In the genomic region with DNA sequence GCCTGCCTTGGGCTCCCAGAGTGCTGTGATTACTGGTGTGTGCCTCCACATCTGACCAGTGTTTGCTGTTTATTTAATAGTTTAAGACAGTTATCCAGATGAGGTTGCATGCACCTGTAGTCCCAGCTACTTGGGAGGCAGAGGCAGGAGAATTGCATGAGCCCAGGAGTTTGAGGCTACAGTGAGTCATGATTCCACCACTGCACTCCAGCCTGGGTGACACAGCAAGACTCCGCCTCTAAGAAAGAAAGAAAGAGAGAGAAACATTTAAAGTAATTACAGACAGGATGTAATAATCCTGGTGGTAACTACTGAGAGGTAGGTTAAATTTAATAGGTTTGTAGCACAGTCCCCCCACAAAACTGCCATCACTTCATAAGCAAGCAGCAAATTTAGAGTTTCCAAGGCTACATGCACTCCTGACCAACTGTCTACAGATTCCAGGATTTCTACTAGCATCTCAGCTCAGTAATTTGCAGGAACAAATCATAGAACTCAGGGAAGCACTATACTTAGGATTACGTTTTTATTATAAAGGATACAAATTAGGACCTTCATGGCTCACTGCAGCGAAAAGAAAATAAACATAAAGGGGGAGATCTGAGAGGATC, we compare ENCODE assay signal across 8 cellular contexts.
A peak's percentile ranks its signal among the peaks of the same experiment; 100 is the strongest.
DNase-seq lines count a peak whose midpoint lies in the region; ATAC-seq, FAIRE-seq and TF ChIP-seq lines count a peak whose summit lies in the region.
"Had no signal": no experiment of that assay in that cellular context is flagged by ENCODE, and none has a peak within 500 bp of the region (broad histone marks: within the 10 kb centered on the region; RNA-seq: fewer than 3 reads in every experiment).

No MANE protein-coding gene starts in this region.

- no peak overlapping the region for H4K8ac ChIP-seq in trophoblast cell (ENCODE audit: low read depth, low read length)

- H2BK12ac ChIP-seq in trophoblast cell (ENCODE audit: low read length) = no peak overlapping the region

- H3K4me1 ChIP-seq in HCT116 (ENCODE audit: control insufficient read depth in 1 of 2, insufficient read depth in 2 of 2, low read length in 2 of 2) (peaks cover 29 to 44% of the 10 kb centered on the region in 2 experiments), endodermal cell (ENCODE audit: control insufficient read depth, insufficient read depth, low read length) (peaks cover 10% of the 10 kb centered on the region), trophoblast cell (ENCODE audit: control insufficient read depth in 1 of 2, insufficient read depth in 2 of 2, low read length in 2 of 2) (peaks cover 10 to 13% of the 10 kb centered on the region in 2 experiments)

- H4K12ac ChIP-seq in trophoblast cell (ENCODE audit: low read depth, low read length) = no peak overlapping the region

- peak overlapping the region; percentile 72 for H3K4me2 ChIP-seq in HCT116 (ENCODE audit: low read length)
- H3K4me2 ChIP-seq in trophoblast cell (ENCODE audit: low read length) = no peak overlapping the region

- H3K9me3 Mint-ChIP-seq in endodermal cell = peaks cover 3% of the 10 kb centered on the region

- H3K36me3 Mint-ChIP-seq in endodermal cell (ENCODE audit: low read depth) = peaks cover 83% of the 10 kb centered on the region

- H3K9ac ChIP-seq in HCT116 (ENCODE audit: low read length) (peak overlapping the region; percentile 60), endodermal cell (ENCODE audit: extremely low read depth, low read length, poor library complexity, severe bottlenecking) (no peak overlapping the region), trophoblast cell (ENCODE audit: low read length) (no peak overlapping the region)

- H3K23ac ChIP-seq in trophoblast cell (ENCODE audit: low read length) = no peak overlapping the region

- H2BK120ac ChIP-seq in trophoblast cell (ENCODE audit: insufficient read depth, low read length, poor library complexity) = peak overlapping the region; percentile 59

- H2BK5ac ChIP-seq in trophoblast cell (ENCODE audit: low read depth, low read length, poor library complexity) = peak overlapping the region; percentile 83

- H3K79me2 ChIP-seq in HCT116 (ENCODE audit: insufficient read depth, low read length) (peaks cover 18% of the 10 kb centered on the region; the same call in 1 of the 2 replicates), trophoblast cell (ENCODE audit: control insufficient read depth, insufficient read depth, low read length, poor library complexity) (peaks cover 4% of the 10 kb centered on the region)

- no peaks in the 10 kb centered on the region for H3K27me3 Mint-ChIP-seq in endodermal cell (ENCODE audit: insufficient read depth)

- intact Hi-C loops in HCT116 (cut with micrococcal nuclease) = no loop called here

- no peak overlapping the region for H3K14ac ChIP-seq in trophoblast cell (ENCODE audit: low read length)

- POLR2A ChIA-PET in HCT116 (lab: Charles Lee) = interaction anchor here (1.1 kb wide), 1 partner anchor 118 kb away, joined by 4 read pairs; the partner anchor contains the start of gene GTF2B

- CTCF ChIA-PET in HCT116 (lab: Charles Lee) = no interaction called here

- H2AFZ ChIP-seq in HCT116 (ENCODE audit: low read depth, low read length, poor library complexity, severe bottlenecking) = no peak overlapping the region
- H2AFZ ChIP-seq in trophoblast cell (ENCODE audit: insufficient read depth, low read length, poor library complexity) = no peak overlapping the region

- no peak for TF ChIP-seq POLR2A in HCT116 (IDR thresholded peaks at IDR 0.05; ENCODE audit: borderline replicate concordance, extremely low read depth, insufficient read depth, insufficient read length)

- H3K27ac ChIP-seq in HCT116 (ENCODE audit: low read depth, low read length) = peak overlapping the region; percentile 82
- H3K27ac ChIP-seq in endodermal cell (ENCODE audit: low read depth, low read length) = no peak overlapping the region
- peak overlapping the region; percentile 96 for H3K27ac ChIP-seq in trophoblast cell (ENCODE audit: low read depth, low read length)

- H3K4ac ChIP-seq in trophoblast cell (ENCODE audit: low read depth, low read length) = no peak overlapping the region

- DNase-seq in HCT116 (ENCODE audit: low read depth, low spot score) = peak; percentile 53
- peak; percentile 70 for DNase-seq in RCC 7860 (ENCODE audit: low spot score)
- DNase-seq in endodermal cell = no peak
- peak; percentile 26 to 28 for DNase-seq in trophoblast cell
- DNase-seq in NCI-H748 (lab: John Stamatoyannopoulos, UW; ENCODE audit: unreplicated experiment) = no peak
- DNase-seq in NCI-H1105 (lab: John Stamatoyannopoulos, UW) = no peak
- DNase-seq: NCI-H526 treated with DMSO at 0.1 percent for 48 hours had no signal

- peaks cover 33% of the 10 kb centered on the region for H3K4me1 Mint-ChIP-seq in endodermal cell

- TF ChIP-seq CTCF in HCT116 (IDR thresholded peaks at IDR 0.05 in 2 of 3, conservative IDR thresholded peaks at IDR 0.05 in 1 of 3; ENCODE audit: borderline replicate concordance in 1 of 3, insufficient read depth in 1 of 3, low read depth in 2 of 3, low read length in 2 of 3) = no peak
- TF ChIP-seq CTCF in endodermal cell (conservative IDR thresholded peaks at IDR 0.05) = no peak

- peak; percentile 88 for FAIRE-seq in RCC 7860 (lab: Jason Lieb, UNC)

- 90 to 98% methylated on average over 2 to 3 of the region's 3 CpGs for WGBS in endodermal cell (ENCODE audit: insufficient coverage in 1 of 2, insufficient read length in 1 of 2), 2 experiments
- no CpG with 5 or more reads among the region's 3 CpGs for WGBS in trophoblast cell (ENCODE audit: extremely low coverage, insufficient coverage, insufficient read length)

- no peaks in the 10 kb centered on the region for H3K9me2 ChIP-seq in HCT116 (ENCODE audit: insufficient read depth)

- ATAC-seq in HCT116 (peak; percentile 75), HG03139 (IDR thresholded peaks at IDR 0.05; ENCODE audit: unreplicated experiment) (no peak)

- no peak overlapping the region for H4K91ac ChIP-seq in trophoblast cell (ENCODE audit: low read depth, low read length)

- H3K27ac Mint-ChIP-seq in endodermal cell = peak overlapping the region; percentile 92

- BruUV-seq in HCT116 (replicated peaks; lab: Mats Ljungman, UMichigan) = TSS peak; percentile 85

- H3K36me3 ChIP-seq in HCT116 (ENCODE audit: control insufficient read depth in 1 of 2, insufficient read depth in 2 of 2, low read length in 2 of 2) = 0 out of 4 replicates have a peak, but pooled peaks cover 0 to 2% of the 10 kb centered on the region in 2 experiments
- peaks cover 48% of the 10 kb centered on the region for H3K36me3 ChIP-seq in endodermal cell (ENCODE audit: control insufficient read depth, insufficient read depth, low read length)
- H3K36me3 ChIP-seq in trophoblast cell (ENCODE audit: control insufficient read depth in 1 of 2, insufficient read depth in 2 of 2, low read length in 2 of 2) = peaks cover 0 to 1% of the 10 kb centered on the region in 2 experiments

- H3K9me3 ChIP-seq in HCT116 (ENCODE audit: control insufficient read depth in 1 of 2, insufficient read depth in 1 of 2, low read depth in 1 of 2, low read length in 2 of 2) (no peaks in the 10 kb centered on the region), endodermal cell (ENCODE audit: control insufficient read depth, low read length) (peaks cover 7% of the 10 kb centered on the region), trophoblast cell (ENCODE audit: insufficient read depth, low read depth, low read length) (no peaks in the 10 kb centered on the region)

- RAD21 ChIA-PET in HCT116 (lab: Charles Lee; ENCODE audit: low non-redundant PET in 1 of 2, low total read pairs in 2 of 2, uncharacterized antibody in 2 of 2, unreplicated experiment in 2 of 2) = no interaction called here

- H3K4me3 ChIP-seq in HCT116 (replicated peaks in 1 of 2; ENCODE audit: low read depth in 1 of 2, low read length in 2 of 2) = peak overlapping the region; percentile 10 to 40; a peak in 2 of 4 replicates
- peak overlapping the region; percentile 21 for H3K4me3 ChIP-seq in endodermal cell (ENCODE audit: low read length)
- no peak overlapping the region for H3K4me3 ChIP-seq in trophoblast cell (ENCODE audit: low read depth, low read length)

- no peak overlapping the region for H3K4me3 Mint-ChIP-seq in endodermal cell

- peaks cover 12% of the 10 kb centered on the region for H3K79me1 ChIP-seq in trophoblast cell (ENCODE audit: low read length)

- no peak for TF ChIP-seq RAD21 in HCT116 (IDR thresholded peaks at IDR 0.05; ENCODE audit: low read depth)

- H4K20me1 ChIP-seq in HCT116 (ENCODE audit: insufficient read depth) = no peaks in the 10 kb centered on the region

- H3K18ac ChIP-seq in trophoblast cell (ENCODE audit: low read length) = no peak overlapping the region

- H2AK5ac ChIP-seq in trophoblast cell (ENCODE audit: low read length) = no peak overlapping the region

- no peaks in the 10 kb centered on the region for H3K27me3 ChIP-seq in HCT116 (ENCODE audit: insufficient read depth, low read length)
- no peaks in the 10 kb centered on the region for H3K27me3 ChIP-seq in endodermal cell (ENCODE audit: control insufficient read depth, insufficient read depth, low read length, poor library complexity, severe bottlenecking)
- H3K27me3 ChIP-seq in trophoblast cell (ENCODE audit: insufficient read depth, low read length) = no peaks in the 10 kb centered on the region

TF ChIP-seq in HCT116, 20 proteins besides CTCF, POLR2A, EP300 and RAD21 (continues in another document):
- TF ChIP-seq SP1 (IDR thresholded peaks at IDR 0.05; ENCODE audit: low read depth) (peak; percentile 23; the same call in 1 of the 2 replicates), TCF7L2 (IDR thresholded peaks at IDR 0.05; ENCODE audit: borderline replicate concordance, extremely low read depth, insufficient read depth, insufficient read length) (no peak), JUND (IDR thresholded peaks at IDR 0.05) (peak; percentile 56), CBX3 (IDR thresholded peaks at IDR 0.05; ENCODE audit: low read depth) (peak; percentile 46; the same call in 1 of the 2 replicates), YY1 (IDR thresholded peaks at IDR 0.05; ENCODE audit: extremely low read depth, insufficient replicate concordance, low read depth, low read length) (no peak)
- TF ChIP-seq, protein P1, sequence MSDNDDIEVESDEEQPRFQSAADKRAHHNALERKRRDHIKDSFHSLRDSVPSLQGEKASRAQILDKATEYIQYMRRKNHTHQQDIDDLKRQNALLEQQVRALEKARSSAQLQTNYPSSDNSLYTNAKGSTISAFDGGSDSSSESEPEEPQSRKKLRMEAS (IDR thresholded peaks at IDR 0.05) = peak; percentile 63
- TF ChIP-seq, protein P2, sequence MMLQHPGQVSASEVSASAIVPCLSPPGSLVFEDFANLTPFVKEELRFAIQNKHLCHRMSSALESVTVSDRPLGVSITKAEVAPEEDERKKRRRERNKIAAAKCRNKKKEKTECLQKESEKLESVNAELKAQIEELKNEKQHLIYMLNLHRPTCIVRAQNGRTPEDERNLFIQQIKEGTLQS (IDR thresholded peaks at IDR 0.05) = peak; percentile 30; the same call in 1 of the 2 replicates

Comparison
In these comparisons a context has a peak if more than half of its experiments do, and no peak if none do; other contexts are left out.
1. DNase-seq: peak in HCT116 (single experiment), RCC 7860 (single experiment) and trophoblast cell (2 of 2); none in endodermal cell (single experiment), NCI-H748 (single experiment) and NCI-H1105 (single experiment).